In the genomic region with DNA sequence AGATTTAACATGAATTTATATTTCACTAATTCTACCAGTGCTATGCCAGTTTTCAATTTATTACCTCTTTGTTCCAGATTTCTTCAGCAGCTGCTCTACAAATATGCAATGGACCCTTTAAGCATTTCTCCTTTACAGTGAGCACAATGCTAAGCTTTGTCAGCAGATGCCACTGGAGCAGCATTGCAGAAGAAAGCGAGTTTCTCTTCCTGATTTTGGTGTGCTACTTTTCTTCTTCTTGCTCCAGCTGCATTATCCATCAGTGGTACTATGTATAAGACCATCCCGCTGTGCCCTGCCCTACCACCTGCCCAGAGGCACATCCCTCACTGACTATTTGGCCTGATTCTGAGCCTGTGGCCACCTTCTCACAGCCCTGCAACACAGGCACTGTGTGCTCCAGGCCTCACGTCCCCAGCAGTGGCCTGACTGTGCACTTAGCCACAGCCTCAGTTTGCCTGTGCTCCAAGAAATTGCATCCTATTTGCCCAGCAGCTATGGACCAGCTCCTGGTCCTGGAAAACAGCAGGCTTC, we compare ENCODE assay signal across 10 cellular contexts.
DNase-seq lines count a peak whose midpoint lies in the region; ATAC-seq and TF ChIP-seq lines count a peak whose summit lies in the region.
"Had no signal": no experiment of that assay in that cellular context is flagged by ENCODE, and none has a peak within 500 bp of the region (broad histone marks: within the 10 kb centered on the region; RNA-seq: fewer than 3 reads in every experiment).

No MANE protein-coding gene starts in this region.

- ATAC-seq in GM19025 (IDR thresholded peaks at IDR 0.05; ENCODE audit: low read depth, unreplicated experiment) = peak; percentile 54
- ATAC-seq in HG02759 (IDR thresholded peaks at IDR 0.05; ENCODE audit: unreplicated experiment) = peak; percentile 45
- no peak for ATAC-seq in HG03342 (IDR thresholded peaks at IDR 0.05; ENCODE audit: unreplicated experiment)

- H3K9ac ChIP-seq in trophoblast cell (ENCODE audit: low read length) = no peak overlapping the region
- H3K9ac ChIP-seq in smooth muscle cell (ENCODE audit: low read depth) = no peak overlapping the region
- no peak overlapping the region for H3K9ac ChIP-seq in colonic mucosa (ENCODE audit: low read depth in 2 of 2, low read length in 2 of 2)

- no CpG with 5 or more reads among the region's 3 CpGs for WGBS in trophoblast cell (ENCODE audit: extremely low coverage, insufficient coverage, insufficient read length)
- WGBS in smooth muscle cell (ENCODE audit: low lambda C conversion rate) = 85% methylated on average over 3 of the region's 3 CpGs

- no peak overlapping the region for H2BK120ac ChIP-seq in trophoblast cell (ENCODE audit: insufficient read depth, low read length, poor library complexity)

- no peaks in the 10 kb centered on the region for H3K36me3 ChIP-seq in trophoblast cell (ENCODE audit: control insufficient read depth in 1 of 2, insufficient read depth in 2 of 2, low read length in 2 of 2)
- no peaks in the 10 kb centered on the region for H3K36me3 ChIP-seq in smooth muscle cell (ENCODE audit: low read depth)
- no peaks in the 10 kb centered on the region for H3K36me3 ChIP-seq in colonic mucosa
- H3K36me3 ChIP-seq: heart right ventricle had no signal

- peaks cover 3% of the 10 kb centered on the region for H3K79me1 ChIP-seq in trophoblast cell (ENCODE audit: low read length)

- H3K4me2 ChIP-seq in trophoblast cell (ENCODE audit: low read length) (no peak overlapping the region), smooth muscle cell (no peak overlapping the region)

- H2BK5ac ChIP-seq in trophoblast cell (ENCODE audit: low read depth, low read length, poor library complexity) = no peak overlapping the region

- no peak overlapping the region for H3K4me3 ChIP-seq in trophoblast cell (ENCODE audit: low read depth, low read length)
- H3K4me3 ChIP-seq in smooth muscle cell = no peak overlapping the region
- no peak overlapping the region for H3K4me3 ChIP-seq in colonic mucosa
- H3K4me3 ChIP-seq: heart right ventricle had no signal

- H3K9me3 ChIP-seq in trophoblast cell (ENCODE audit: insufficient read depth, low read depth, low read length) (peaks cover 4% of the 10 kb centered on the region), smooth muscle cell (replicated peaks; ENCODE audit: low read depth) (no peaks in the 10 kb centered on the region), colonic mucosa (no peaks in the 10 kb centered on the region)
- H3K9me3 ChIP-seq: heart right ventricle had no signal

- intact Hi-C loops in colonic mucosa (cut with DNase I) = no loop called here

- H3K23ac ChIP-seq in trophoblast cell (ENCODE audit: low read length) = peak overlapping the region; percentile 64

- H3K79me2 ChIP-seq in trophoblast cell (ENCODE audit: control insufficient read depth, insufficient read depth, low read length, poor library complexity) (no peaks in the 10 kb centered on the region), smooth muscle cell (ENCODE audit: low read depth) (no peaks in the 10 kb centered on the region)

- peak overlapping the region; percentile 30 for H3K4ac ChIP-seq in trophoblast cell (ENCODE audit: low read depth, low read length)

- H3K27ac ChIP-seq in trophoblast cell (ENCODE audit: low read depth, low read length) (no peak overlapping the region), smooth muscle cell (ENCODE audit: low read depth) (no peak overlapping the region), colonic mucosa (no peak overlapping the region)
- H3K27ac ChIP-seq: heart right ventricle had no signal

- H2AFZ ChIP-seq in trophoblast cell (ENCODE audit: insufficient read depth, low read length, poor library complexity) (no peak overlapping the region), smooth muscle cell (ENCODE audit: low read depth) (no peak overlapping the region)

- no peak overlapping the region for H4K12ac ChIP-seq in trophoblast cell (ENCODE audit: low read depth, low read length)

- TF ChIP-seq CTCF in smooth muscle cell (IDR thresholded peaks at IDR 0.05; ENCODE audit: borderline replicate concordance, insufficient read depth, poor library complexity, severe bottlenecking) (no peak), colonic mucosa (IDR thresholded peaks at IDR 0.05) (no peak)

- peak overlapping the region; percentile 85 for H2BK12ac ChIP-seq in trophoblast cell (ENCODE audit: low read length)

- H4K20me1 ChIP-seq in smooth muscle cell (ENCODE audit: low read depth) = no peaks in the 10 kb centered on the region

- DNase-seq in MV-4-11 (lab: John Stamatoyannopoulos, UW) (peak; percentile 89), trophoblast cell (no peak), smooth muscle cell (lab: John Stamatoyannopoulos, UW; ENCODE audit: unreplicated experiment) (no peak), colonic mucosa (no peak)
- DNase-seq: cortex of kidney, heart right ventricle, NCI-H187 treated with DMSO at 0.1 percent for 48 hours had no signal

- no peaks in the 10 kb centered on the region for H3K27me3 ChIP-seq in trophoblast cell (ENCODE audit: insufficient read depth, low read length)
- no peaks in the 10 kb centered on the region for H3K27me3 ChIP-seq in smooth muscle cell (ENCODE audit: low read depth)
- no peaks in the 10 kb centered on the region for H3K27me3 ChIP-seq in colonic mucosa
- H3K27me3 ChIP-seq: heart right ventricle had no signal

- peak overlapping the region; percentile 47 for H3K14ac ChIP-seq in trophoblast cell (ENCODE audit: low read length)

- H4K91ac ChIP-seq in trophoblast cell (ENCODE audit: low read depth, low read length) = peak overlapping the region; percentile 36

- H3F3A ChIP-seq in smooth muscle cell (ENCODE audit: low read depth) = no peaks in the 10 kb centered on the region

- H2AK5ac ChIP-seq in trophoblast cell (ENCODE audit: low read length) = peak overlapping the region; percentile 31

- H3K4me1 ChIP-seq in trophoblast cell (ENCODE audit: control insufficient read depth in 1 of 2, insufficient read depth in 2 of 2, low read length in 2 of 2) = peaks cover 7 to 12% of the 10 kb centered on the region in 2 experiments
- no peaks in the 10 kb centered on the region for H3K4me1 ChIP-seq in smooth muscle cell (ENCODE audit: low read depth)
- H3K4me1 ChIP-seq in colonic mucosa = no peaks in the 10 kb centered on the region
- H3K4me1 ChIP-seq: heart right ventricle had no signal

- no peak overlapping the region for H4K8ac ChIP-seq in trophoblast cell (ENCODE audit: low read depth, low read length)

- H3K18ac ChIP-seq in trophoblast cell (ENCODE audit: low read length) = no peak overlapping the region
